8 cellular contexts compared by ENCODE assay signal in the genomic region with DNA sequence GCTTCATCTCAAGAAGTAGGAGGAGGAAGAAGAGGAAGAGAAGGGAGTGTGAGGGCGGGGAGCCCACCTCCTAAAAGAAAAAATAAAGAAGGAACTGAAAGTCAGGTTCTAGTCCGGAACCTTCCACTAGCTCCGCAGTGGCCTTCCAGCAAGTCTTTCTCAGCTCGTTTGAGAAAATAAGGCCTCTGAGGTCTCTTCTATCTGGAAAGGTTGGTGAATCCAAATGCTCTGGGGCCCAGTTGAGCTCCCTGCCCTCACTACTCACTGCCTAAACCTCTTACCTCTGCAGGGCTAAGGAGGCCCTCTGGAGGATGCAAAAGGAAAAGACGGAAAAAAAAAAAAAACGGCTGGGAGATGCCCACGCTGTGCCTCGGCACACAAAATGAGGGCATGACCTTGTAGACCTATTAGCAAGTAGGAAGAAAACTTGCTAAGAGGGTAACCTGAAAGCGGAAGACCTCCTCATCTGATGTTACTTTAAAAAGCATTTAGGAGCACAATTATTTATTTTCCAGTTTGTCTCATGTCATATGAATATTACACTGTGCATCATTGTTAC.
DNase-seq lines count a peak whose midpoint lies in the region; ATAC-seq and TF ChIP-seq lines count a peak whose summit lies in the region.

No MANE protein-coding gene starts in this region.

- in situ Hi-C loops in HAP-1 (cut with MboI; ENCODE audit: low sequenced_read_pairs) = no loop called here

- no peaks in the 10 kb centered on the region for H3K27me3 ChIP-seq in HAP-1 (ENCODE audit: low read depth)

- TF ChIP-seq CTCF in nephron progenitor cell (IDR thresholded peaks at IDR 0.05) = peak; percentile 51

- peaks cover 9% of the 10 kb centered on the region for H3K9me3 Mint-ChIP-seq in nephron progenitor cell

- DNase-seq in DMS53 (lab: John Stamatoyannopoulos, UW) (peak; percentile 82), HAP-1 (ENCODE audit: low spot score in 2 of 2) (peak; percentile 65 to 66), NCI-H345 (lab: John Stamatoyannopoulos, UW) (peak; percentile 45), epithelial cell of prostate (ENCODE audit: low read depth, low spot score) (peak; percentile 6), nephron progenitor cell (peak; percentile 14)
- DNase-seq in activated CD4-positive, alpha-beta T cell treated with anti-CD3 and anti-CD28 coated beads, Interleukin-2, amount 50 U/mL, for 48 hours = peak; percentile 26 to 42

- H3K4me1 ChIP-seq in HAP-1 = peaks cover 3% of the 10 kb centered on the region; the same call in 1 of the 2 replicates

- H3K27me3 Mint-ChIP-seq in nephron progenitor cell (ENCODE audit: low read depth, poor library complexity) = no peaks in the 10 kb centered on the region

- H3K36me3 Mint-ChIP-seq in nephron progenitor cell (ENCODE audit: low read depth) = no peaks in the 10 kb centered on the region

- no peak overlapping the region for H3K4me3 ChIP-seq in HAP-1

- no peak overlapping the region for H3K27ac Mint-ChIP-seq in nephron progenitor cell

- TF ChIP-seq POLR2A in GM18505 (IDR thresholded peaks at IDR 0.05; ENCODE audit: borderline replicate concordance, extremely low read depth, insufficient read depth, insufficient read length) = no peak

- ATAC-seq in GM18505 (IDR thresholded peaks at IDR 0.05; ENCODE audit: unreplicated experiment) = no peak
- no peak for ATAC-seq in HG03457 (IDR thresholded peaks at IDR 0.05; ENCODE audit: unreplicated experiment)

- no peak overlapping the region for H3K4me3 Mint-ChIP-seq in nephron progenitor cell

- no peak overlapping the region for H3K27ac ChIP-seq in epithelial cell of prostate

- no peaks in the 10 kb centered on the region for H3K9me3 ChIP-seq in HAP-1

- H3K36me3 ChIP-seq in HAP-1 (replicated peaks) = no peaks in the 10 kb centered on the region

- peaks cover 7% of the 10 kb centered on the region for H3K4me1 Mint-ChIP-seq in nephron progenitor cell

Comparison
In these comparisons a context has a peak if more than half of its experiments do, and no peak if none do; other contexts are left out.
1. DNase-seq: peak in every context shown above with its lines; median percentile 82 in DMS53; 66 in HAP-1; 45 in NCI-H345; 34 in activated CD4-positive, alpha-beta T cell treated with anti-CD3 and anti-CD28 coated beads, Interleukin-2, amount 50 U/mL, for 48 hours; 14 in nephron progenitor cell; 6 in epithelial cell of prostate.